25 cellular contexts compared by ENCODE assay signal in genomic region chr16:86046901-86047300, GRCh38.
DNase-seq lines count a peak whose midpoint lies in the region; ATAC-seq, FAIRE-seq and TF ChIP-seq lines count a peak whose summit lies in the region.
"Had no signal": no experiment of that assay in that cellular context is flagged by ENCODE, and none has a peak within 500 bp of the region (broad histone marks: within the 10 kb centered on the region; RNA-seq: fewer than 3 reads in every experiment).

No MANE protein-coding gene starts in this region.

- H3K36me3 Mint-ChIP-seq in activated naive CD8-positive, alpha-beta T cell treated with anti-CD3 and anti-CD28 coated beads, Interleukin-2, amount 10 ng/mL, durations not matched to agents 7 days and 5 days: no peaks in the 10 kb centered on the region
- H3K36me3 Mint-ChIP-seq in activated naive CD8-positive, alpha-beta T cell treated with anti-CD3 and anti-CD28 coated beads, Interleukin-2, amount 50 U/mL, for 24 hours (ENCODE audit: low read depth): no peaks in the 10 kb centered on the region
- H3K36me3 Mint-ChIP-seq: CD8-positive, alpha-beta T cell; IgD-negative memory B cell had no signal

- H3K4me3 Mint-ChIP-seq in activated naive CD8-positive, alpha-beta T cell treated with anti-CD3 and anti-CD28 coated beads, Interleukin-2, amount 10 ng/mL, durations not matched to agents 7 days and 5 days: no peak overlapping the region
- no peak overlapping the region for H3K4me3 Mint-ChIP-seq in activated naive CD8-positive, alpha-beta T cell treated with anti-CD3 and anti-CD28 coated beads, Interleukin-2, amount 50 U/mL, for 24 hours
- H3K4me3 Mint-ChIP-seq: CD8-positive, alpha-beta T cell; IgD-negative memory B cell had no signal

- TF ChIP-seq POLR2A in H54 (IDR thresholded peaks at IDR 0.05; ENCODE audit: low read depth, low read length): no peak

- peaks cover 37% of the 10 kb centered on the region for H3K27me3 Mint-ChIP-seq in activated naive CD8-positive, alpha-beta T cell treated with anti-CD3 and anti-CD28 coated beads, Interleukin-2, amount 10 ng/mL, durations not matched to agents 7 days and 5 days
- H3K27me3 Mint-ChIP-seq in activated naive CD8-positive, alpha-beta T cell treated with anti-CD3 and anti-CD28 coated beads, Interleukin-2, amount 50 U/mL, for 24 hours: peaks cover 49% of the 10 kb centered on the region

- FAIRE-seq in H54 (lab: Jason Lieb, UNC): no peak
- FAIRE-seq: GM12892 had no signal

- intact Hi-C loops in posterior vena cava (cut with DNase I) (no loop called here), left colon (cut with DNase I, micrococcal nuclease) (no loop called here)

- H3K27ac Mint-ChIP-seq in activated naive CD8-positive, alpha-beta T cell treated with anti-CD3 and anti-CD28 coated beads, Interleukin-2, amount 10 ng/mL, durations not matched to agents 7 days and 5 days: peak overlapping the region; percentile 26
- H3K27ac Mint-ChIP-seq in activated naive CD8-positive, alpha-beta T cell treated with anti-CD3 and anti-CD28 coated beads, Interleukin-2, amount 50 U/mL, for 24 hours: no peak overlapping the region
- H3K27ac Mint-ChIP-seq: CD8-positive, alpha-beta T cell; IgD-negative memory B cell had no signal

- no peak for ATAC-seq in activated naive CD8-positive, alpha-beta T cell treated with anti-CD3 and anti-CD28 coated beads, Interleukin-2, amount 10 ng/mL, durations not matched to agents 7 days and 5 days (ENCODE audit: low read depth)
- no peak for ATAC-seq in activated naive CD8-positive, alpha-beta T cell treated with anti-CD3 and anti-CD28 coated beads, Interleukin-2, amount 50 U/mL, for 24 hours
- ATAC-seq in left colon: no peak
- ATAC-seq: CD8-positive, alpha-beta T cell had no signal

- H3K9me3 Mint-ChIP-seq in activated naive CD8-positive, alpha-beta T cell treated with anti-CD3 and anti-CD28 coated beads, Interleukin-2, amount 10 ng/mL, durations not matched to agents 7 days and 5 days: no peaks in the 10 kb centered on the region
- no peaks in the 10 kb centered on the region for H3K9me3 Mint-ChIP-seq in activated naive CD8-positive, alpha-beta T cell treated with anti-CD3 and anti-CD28 coated beads, Interleukin-2, amount 50 U/mL, for 24 hours
- H3K9me3 Mint-ChIP-seq: CD8-positive, alpha-beta T cell; IgD-negative memory B cell had no signal

- DNase-seq in activated naive CD8-positive, alpha-beta T cell treated with anti-CD3 and anti-CD28 coated beads, Interleukin-2, amount 10 ng/mL, durations not matched to agents 7 days and 5 days: no peak
- DNase-seq in activated naive CD8-positive, alpha-beta T cell treated with anti-CD3 and anti-CD28 coated beads, Interleukin-2, amount 50 U/mL, for 24 hours: no peak
- DNase-seq in left kidney (ENCODE audit: low read depth, low spot score) (peak; percentile 36), posterior vena cava (ENCODE audit: low spot score) (peak; percentile 63), RPMI8226 (no peak), left colon (no peak), NCI-H2107 (lab: John Stamatoyannopoulos, UW) (no peak), H54 (ENCODE audit: insufficient read length, low spot score) (no peak)
- DNase-seq: ACHN; C1 segment of cervical spinal cord; Calu3; CD8-positive, alpha-beta T cell; DMS153; GM23248; HCEC 1CT; Karpas-422; MV-4-11; NCI-H1105 treated with DMSO at 0.1 percent for 48 hours; NCI-H2029 treated with DMSO at 0.1 percent for 48 hours; NCI-H2171 treated with DMSO at 0.1 percent for 48 hours; NCI-H446; NCI-H526; SHP77 treated with DMSO at 0.1 percent for 48 hours had no signal

- H3K4me1 Mint-ChIP-seq in activated naive CD8-positive, alpha-beta T cell treated with anti-CD3 and anti-CD28 coated beads, Interleukin-2, amount 10 ng/mL, durations not matched to agents 7 days and 5 days: peaks cover 11% of the 10 kb centered on the region
- H3K4me1 Mint-ChIP-seq in activated naive CD8-positive, alpha-beta T cell treated with anti-CD3 and anti-CD28 coated beads, Interleukin-2, amount 50 U/mL, for 24 hours: peaks cover 19% of the 10 kb centered on the region

- POLR2A ChIA-PET in activated naive CD8-positive, alpha-beta T cell treated with anti-CD3 and anti-CD28 coated beads, Interleukin-2, amount 10 ng/mL, durations not matched to agents 7 days and 5 days (lab: Charles Lee): no interaction called here

Comparison
In these comparisons a context has a peak if more than half of its experiments do, and no peak if none do; other contexts are left out.
1. DNase-seq: peak in left kidney (single experiment) and posterior vena cava (single experiment); none in activated naive CD8-positive, alpha-beta T cell treated with anti-CD3 and anti-CD28 coated beads, Interleukin-2, amount 10 ng/mL, durations not matched to agents 7 days and 5 days (single experiment), activated naive CD8-positive, alpha-beta T cell treated with anti-CD3 and anti-CD28 coated beads, Interleukin-2, amount 50 U/mL, for 24 hours (single experiment), RPMI8226 (single experiment), left colon (0 of 2), NCI-H2107 (single experiment) and H54 (single experiment).